ENCODE assay signal across 29 cellular contexts in the genomic region with DNA sequence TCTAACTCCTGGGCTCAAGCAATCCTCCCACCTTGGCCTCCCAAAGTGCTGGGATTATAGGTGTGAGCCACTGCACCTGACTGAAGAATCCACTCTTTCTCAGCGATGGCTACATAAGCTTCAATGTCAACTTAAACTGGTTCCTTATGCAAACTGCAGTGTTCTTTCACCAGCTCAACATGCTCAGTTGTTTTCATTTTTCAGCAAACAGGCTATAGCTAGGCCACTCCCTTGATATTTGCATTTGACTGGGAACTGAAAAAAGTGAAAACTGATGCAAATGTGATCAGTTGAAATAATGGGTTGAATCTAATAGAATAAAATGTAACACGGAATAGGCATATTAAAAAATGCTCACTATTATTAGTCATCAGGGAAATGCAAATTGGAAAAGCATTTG.
"Had no signal": no experiment of that assay in that cellular context is flagged by ENCODE, and none has a peak within 500 bp of the region (broad histone marks: within the 10 kb centered on the region; RNA-seq: fewer than 3 reads in every experiment).

No MANE protein-coding gene starts in this region.

- H3K36me3 ChIP-seq: brain microvascular endothelial cell, esophagus muscularis mucosa, heart left ventricle, ovary, right lobe of liver, tibial artery had no signal

- H3K36me3 Mint-ChIP-seq: naive thymus-derived CD4-positive, alpha-beta T cell; stimulated activated memory B cell treated with anti-CD40 and anti-IgM and Interleukin-4, amounts not matched to agents 10 μg/mL and 1 μg/mL and 100 μg/mL, for 72 hours had no signal

- H3K4me1 Mint-ChIP-seq: activated T-helper 17 cell treated with anti-CD3 and anti-CD28 coated beads, Interleukin-2, amount 50 U/mL, for 72 hours; endodermal cell had no signal

- H3K27me3 ChIP-seq: brain microvascular endothelial cell, foreskin keratinocyte, ovary, right lobe of liver, tibial artery had no signal

- H3K9me3 Mint-ChIP-seq: activated CD4-positive, alpha-beta memory T cell treated with anti-CD3 and anti-CD28 coated beads, Interleukin-2, amount 10 ng/mL, durations not matched to agents 7 days and 5 days; activated CD4-positive, alpha-beta T cell treated with anti-CD3 and anti-CD28 coated beads, Interleukin-2, amount 10 ng/mL, durations not matched to agents 7 days and 5 days; activated T-cell treated with anti-CD3 and anti-CD28 coated beads, Interleukin-2, amount 50 U/mL, for 24 hours; activated T-helper 17 cell treated with anti-CD3 and anti-CD28 coated beads, Interleukin-2, amount 50 U/mL, for 72 hours; endodermal cell; naive thymus-derived CD4-positive, alpha-beta T cell; stimulated activated memory B cell treated with anti-CD40 and anti-IgM and Interleukin-4, amounts not matched to agents 10 μg/mL and 1 μg/mL and 100 μg/mL, for 72 hours; stimulated activated naive CD8-positive, alpha-beta T cell treated with anti-CD3 and anti-CD28 coated beads, Interleukin-15, amount 100 ng/mL, for 72 hours had no signal

- FAIRE-seq: astrocyte, TTC549 had no signal

- H3K27ac ChIP-seq: brain microvascular endothelial cell, esophagus muscularis mucosa, foreskin keratinocyte, heart left ventricle, ovary, right lobe of liver, skin epidermis, tibial artery had no signal

- H3K4me3 ChIP-seq: esophagus muscularis mucosa, heart left ventricle, ovary, right lobe of liver, skin epidermis, tibial artery had no signal

- H3K27me3 Mint-ChIP-seq: activated T-cell treated with anti-CD3 and anti-CD28 coated beads, Interleukin-2, amount 50 U/mL, for 24 hours; activated T-helper 17 cell treated with anti-CD3 and anti-CD28 coated beads, Interleukin-2, amount 50 U/mL, for 72 hours; progenitor cell of endocrine pancreas; stimulated activated memory B cell treated with anti-CD40 and anti-IgM and Interleukin-4, amounts not matched to agents 10 μg/mL and 1 μg/mL and 100 μg/mL, for 72 hours had no signal

- H3K9me3 ChIP-seq: esophagus muscularis mucosa, heart left ventricle, ovary, right lobe of liver, tibial artery had no signal

- H3K4me3 Mint-ChIP-seq: activated CD4-positive, alpha-beta memory T cell treated with anti-CD3 and anti-CD28 coated beads, Interleukin-2, amount 10 ng/mL, durations not matched to agents 7 days and 5 days; activated CD4-positive, alpha-beta T cell treated with anti-CD3 and anti-CD28 coated beads, Interleukin-2, amount 10 ng/mL, durations not matched to agents 7 days and 5 days; activated T-cell treated with anti-CD3 and anti-CD28 coated beads, Interleukin-2, amount 50 U/mL, for 24 hours; activated T-helper 17 cell treated with anti-CD3 and anti-CD28 coated beads, Interleukin-2, amount 50 U/mL, for 72 hours; endodermal cell; naive thymus-derived CD4-positive, alpha-beta T cell; stimulated activated memory B cell treated with anti-CD40 and anti-IgM and Interleukin-4, amounts not matched to agents 10 μg/mL and 1 μg/mL and 100 μg/mL, for 72 hours; stimulated activated naive CD8-positive, alpha-beta T cell treated with anti-CD3 and anti-CD28 coated beads, Interleukin-15, amount 100 ng/mL, for 72 hours had no signal

- H3K4me1 ChIP-seq: foreskin keratinocyte, right lobe of liver, tibial artery had no signal

- H3K27ac Mint-ChIP-seq: activated CD4-positive, alpha-beta memory T cell treated with anti-CD3 and anti-CD28 coated beads, Interleukin-2, amount 10 ng/mL, durations not matched to agents 7 days and 5 days; activated CD4-positive, alpha-beta T cell treated with anti-CD3 and anti-CD28 coated beads, Interleukin-2, amount 10 ng/mL, durations not matched to agents 7 days and 5 days; activated T-cell treated with anti-CD3 and anti-CD28 coated beads, Interleukin-2, amount 50 U/mL, for 24 hours; activated T-helper 17 cell treated with anti-CD3 and anti-CD28 coated beads, Interleukin-2, amount 50 U/mL, for 72 hours; endodermal cell; naive thymus-derived CD4-positive, alpha-beta T cell; progenitor cell of endocrine pancreas had no signal

- DNase-seq: activated CD4-positive, alpha-beta memory T cell treated with anti-CD3 and anti-CD28 coated beads, Interleukin-2, amount 10 ng/mL, durations not matched to agents 7 days and 5 days; activated CD4-positive, alpha-beta T cell treated with anti-CD3 and anti-CD28 coated beads for 1 hour; activated CD4-positive, alpha-beta T cell treated with anti-CD3 and anti-CD28 coated beads, Interleukin-2, amount 10 ng/mL, durations not matched to agents 7 days and 5 days; activated CD8-positive, alpha-beta memory T cell treated with anti-CD3 and anti-CD28 coated beads, Interleukin-2, amount 50 U/mL, for 48 hours; activated gamma-delta T cell treated with Interleukin-2 at 50 U/mL for 16 hours; activated naive CD4-positive, alpha-beta T cell treated with anti-CD3 and anti-CD28 coated beads, Interleukin-2, amount 50 U/mL, for 16 hours; activated T-cell treated with anti-CD3 and anti-CD28 coated beads, Interleukin-2, amount 50 U/mL, for 24 hours; amniotic stem cell; brain microvascular endothelial cell; endodermal cell; foreskin keratinocyte; heart left ventricle; hypothalamus; midbrain; naive thymus-derived CD4-positive, alpha-beta T cell; ovary; stimulated activated CD4-positive, alpha-beta T cell treated with anti-CD3 and anti-CD28 coated beads, Interleukin-12 subunit alpha, Interleukin-12 subunit beta, amount 100 ng/mL, for 4 hours; stimulated activated CD4-positive, alpha-beta T cell treated with anti-CD3 and anti-CD28 coated beads, Interleukin-4, amount 100 ng/mL, for 1 hour; stimulated activated naive CD8-positive, alpha-beta T cell treated with anti-CD3 and anti-CD28 coated beads, Interleukin-15, amount 100 ng/mL, for 72 hours; T-helper 9 cell; tibial artery had no signal

- ATAC-seq: activated T-helper 17 cell treated with anti-CD3 and anti-CD28 coated beads, Interleukin-2, amount 50 U/mL, for 72 hours; foreskin keratinocyte; heart left ventricle; naive thymus-derived CD4-positive, alpha-beta T cell; right lobe of liver; stimulated activated memory B cell treated with anti-CD40 and anti-IgM and Interleukin-4, amounts not matched to agents 10 μg/mL and 1 μg/mL and 100 μg/mL, for 72 hours; stimulated activated naive CD8-positive, alpha-beta T cell treated with anti-CD3 and anti-CD28 coated beads, Interleukin-15, amount 100 ng/mL, for 72 hours had no signal
